Comparison of ENCODE assay signal across 1 cellular context in the genomic region with DNA sequence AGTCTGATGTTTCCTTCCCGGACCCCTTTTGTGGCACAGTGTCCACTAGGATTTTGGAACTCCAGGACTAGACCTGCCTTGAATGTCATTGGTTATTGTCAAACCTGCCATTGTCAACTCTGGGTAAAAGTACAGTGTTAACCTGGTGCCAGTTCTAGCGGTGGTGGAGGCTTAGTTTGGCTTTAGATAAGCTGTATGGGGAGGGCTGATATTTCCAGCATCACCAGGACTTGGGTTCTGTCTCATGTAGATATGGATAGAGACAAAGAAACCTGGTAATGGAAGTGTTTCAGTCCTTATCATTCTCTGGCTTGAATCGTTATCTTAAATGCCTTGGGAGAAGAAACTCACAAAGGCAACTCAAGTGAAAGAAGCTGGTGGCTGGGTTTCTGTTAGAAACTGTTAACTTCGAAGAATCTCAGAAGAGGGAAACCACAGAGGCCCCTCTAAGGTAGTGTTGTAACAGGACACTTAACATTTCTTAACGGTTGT.
TF ChIP-seq lines count a peak whose summit lies in the region.

No MANE protein-coding gene starts in this region.

TF ChIP-seq in K562, 482 proteins besides CTCF, POLR2A, EP300 and RAD21 (continued from another document and continues in another):
- TF ChIP-seq, protein P1, sequence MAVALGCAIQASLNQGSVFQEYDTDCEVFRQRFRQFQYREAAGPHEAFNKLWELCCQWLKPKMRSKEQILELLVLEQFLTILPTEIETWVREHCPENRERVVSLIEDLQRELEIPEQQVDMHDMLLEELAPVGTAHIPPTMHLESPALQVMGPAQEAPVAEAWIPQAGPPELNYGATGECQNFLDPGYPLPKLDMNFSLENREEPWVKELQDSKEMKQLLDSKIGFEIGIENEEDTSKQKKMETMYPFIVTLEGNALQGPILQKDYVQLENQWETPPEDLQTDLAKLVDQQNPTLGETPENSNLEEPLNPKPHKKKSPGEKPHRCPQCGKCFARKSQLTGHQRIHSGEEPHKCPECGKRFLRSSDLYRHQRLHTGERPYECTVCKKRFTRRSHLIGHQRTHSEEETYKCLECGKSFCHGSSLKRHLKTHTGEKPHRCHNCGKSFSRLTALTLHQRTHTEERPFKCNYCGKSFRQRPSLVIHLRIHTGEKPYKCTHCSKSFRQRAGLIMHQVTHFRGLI (CRISPR knock-in tag; IDR thresholded peaks at IDR 0.05) = no peak
- TF ChIP-seq L3MBTL2 (IDR thresholded peaks at IDR 0.05) (peak; percentile 15; the same call in 1 of the 2 replicates), STAT5A (IDR thresholded peaks at IDR 0.05; ENCODE audit: borderline replicate concordance, low read length) (peak; percentile 95), SOX6 (IDR thresholded peaks at IDR 0.05) (peak; percentile 100), NR4A1 (CRISPR knock-in tag; IDR thresholded peaks at IDR 0.05) (no peak), NR4A1 (tag; IDR thresholded peaks at IDR 0.05) (peak; percentile 90), EWSR1 (IDR thresholded peaks at IDR 0.05; ENCODE audit: borderline replicate concordance, low read depth, partially characterized antibody) (no peak), RFX1 (IDR thresholded peaks at IDR 0.05) (no peak), PRMT5 (CRISPR knock-in tag; IDR thresholded peaks at IDR 0.05) (no peak), SRSF1 (IDR thresholded peaks at IDR 0.05; ENCODE audit: low read depth, low read length) (no peak), NFE2L1 (tag; IDR thresholded peaks at IDR 0.05; ENCODE audit: borderline replicate concordance, low read depth) (no peak), ZNF551 (CRISPR knock-in tag; IDR thresholded peaks at IDR 0.05) (no peak), ZNF431 (CRISPR knock-in tag; IDR thresholded peaks at IDR 0.05) (no peak), CAMTA2 (CRISPR knock-in tag; conservative IDR thresholded peaks at IDR 0.05) (no peak), ZNF830 (CRISPR knock-in tag; IDR thresholded peaks at IDR 0.05) (no peak), ZNF79 (CRISPR knock-in tag; IDR thresholded peaks at IDR 0.05; ENCODE audit: low read depth) (peak; percentile 64; the same call in 1 of the 2 replicates), ZNF766 (CRISPR knock-in tag; conservative IDR thresholded peaks at IDR 0.05) (peak; percentile 97), ZNF224 (CRISPR knock-in tag; IDR thresholded peaks at IDR 0.05) (no peak), HDAC1 (IDR thresholded peaks at IDR 0.05) (peak; percentile 15 to 86; a peak in 3 of 4 replicates)
- TF ChIP-seq, protein P2, sequence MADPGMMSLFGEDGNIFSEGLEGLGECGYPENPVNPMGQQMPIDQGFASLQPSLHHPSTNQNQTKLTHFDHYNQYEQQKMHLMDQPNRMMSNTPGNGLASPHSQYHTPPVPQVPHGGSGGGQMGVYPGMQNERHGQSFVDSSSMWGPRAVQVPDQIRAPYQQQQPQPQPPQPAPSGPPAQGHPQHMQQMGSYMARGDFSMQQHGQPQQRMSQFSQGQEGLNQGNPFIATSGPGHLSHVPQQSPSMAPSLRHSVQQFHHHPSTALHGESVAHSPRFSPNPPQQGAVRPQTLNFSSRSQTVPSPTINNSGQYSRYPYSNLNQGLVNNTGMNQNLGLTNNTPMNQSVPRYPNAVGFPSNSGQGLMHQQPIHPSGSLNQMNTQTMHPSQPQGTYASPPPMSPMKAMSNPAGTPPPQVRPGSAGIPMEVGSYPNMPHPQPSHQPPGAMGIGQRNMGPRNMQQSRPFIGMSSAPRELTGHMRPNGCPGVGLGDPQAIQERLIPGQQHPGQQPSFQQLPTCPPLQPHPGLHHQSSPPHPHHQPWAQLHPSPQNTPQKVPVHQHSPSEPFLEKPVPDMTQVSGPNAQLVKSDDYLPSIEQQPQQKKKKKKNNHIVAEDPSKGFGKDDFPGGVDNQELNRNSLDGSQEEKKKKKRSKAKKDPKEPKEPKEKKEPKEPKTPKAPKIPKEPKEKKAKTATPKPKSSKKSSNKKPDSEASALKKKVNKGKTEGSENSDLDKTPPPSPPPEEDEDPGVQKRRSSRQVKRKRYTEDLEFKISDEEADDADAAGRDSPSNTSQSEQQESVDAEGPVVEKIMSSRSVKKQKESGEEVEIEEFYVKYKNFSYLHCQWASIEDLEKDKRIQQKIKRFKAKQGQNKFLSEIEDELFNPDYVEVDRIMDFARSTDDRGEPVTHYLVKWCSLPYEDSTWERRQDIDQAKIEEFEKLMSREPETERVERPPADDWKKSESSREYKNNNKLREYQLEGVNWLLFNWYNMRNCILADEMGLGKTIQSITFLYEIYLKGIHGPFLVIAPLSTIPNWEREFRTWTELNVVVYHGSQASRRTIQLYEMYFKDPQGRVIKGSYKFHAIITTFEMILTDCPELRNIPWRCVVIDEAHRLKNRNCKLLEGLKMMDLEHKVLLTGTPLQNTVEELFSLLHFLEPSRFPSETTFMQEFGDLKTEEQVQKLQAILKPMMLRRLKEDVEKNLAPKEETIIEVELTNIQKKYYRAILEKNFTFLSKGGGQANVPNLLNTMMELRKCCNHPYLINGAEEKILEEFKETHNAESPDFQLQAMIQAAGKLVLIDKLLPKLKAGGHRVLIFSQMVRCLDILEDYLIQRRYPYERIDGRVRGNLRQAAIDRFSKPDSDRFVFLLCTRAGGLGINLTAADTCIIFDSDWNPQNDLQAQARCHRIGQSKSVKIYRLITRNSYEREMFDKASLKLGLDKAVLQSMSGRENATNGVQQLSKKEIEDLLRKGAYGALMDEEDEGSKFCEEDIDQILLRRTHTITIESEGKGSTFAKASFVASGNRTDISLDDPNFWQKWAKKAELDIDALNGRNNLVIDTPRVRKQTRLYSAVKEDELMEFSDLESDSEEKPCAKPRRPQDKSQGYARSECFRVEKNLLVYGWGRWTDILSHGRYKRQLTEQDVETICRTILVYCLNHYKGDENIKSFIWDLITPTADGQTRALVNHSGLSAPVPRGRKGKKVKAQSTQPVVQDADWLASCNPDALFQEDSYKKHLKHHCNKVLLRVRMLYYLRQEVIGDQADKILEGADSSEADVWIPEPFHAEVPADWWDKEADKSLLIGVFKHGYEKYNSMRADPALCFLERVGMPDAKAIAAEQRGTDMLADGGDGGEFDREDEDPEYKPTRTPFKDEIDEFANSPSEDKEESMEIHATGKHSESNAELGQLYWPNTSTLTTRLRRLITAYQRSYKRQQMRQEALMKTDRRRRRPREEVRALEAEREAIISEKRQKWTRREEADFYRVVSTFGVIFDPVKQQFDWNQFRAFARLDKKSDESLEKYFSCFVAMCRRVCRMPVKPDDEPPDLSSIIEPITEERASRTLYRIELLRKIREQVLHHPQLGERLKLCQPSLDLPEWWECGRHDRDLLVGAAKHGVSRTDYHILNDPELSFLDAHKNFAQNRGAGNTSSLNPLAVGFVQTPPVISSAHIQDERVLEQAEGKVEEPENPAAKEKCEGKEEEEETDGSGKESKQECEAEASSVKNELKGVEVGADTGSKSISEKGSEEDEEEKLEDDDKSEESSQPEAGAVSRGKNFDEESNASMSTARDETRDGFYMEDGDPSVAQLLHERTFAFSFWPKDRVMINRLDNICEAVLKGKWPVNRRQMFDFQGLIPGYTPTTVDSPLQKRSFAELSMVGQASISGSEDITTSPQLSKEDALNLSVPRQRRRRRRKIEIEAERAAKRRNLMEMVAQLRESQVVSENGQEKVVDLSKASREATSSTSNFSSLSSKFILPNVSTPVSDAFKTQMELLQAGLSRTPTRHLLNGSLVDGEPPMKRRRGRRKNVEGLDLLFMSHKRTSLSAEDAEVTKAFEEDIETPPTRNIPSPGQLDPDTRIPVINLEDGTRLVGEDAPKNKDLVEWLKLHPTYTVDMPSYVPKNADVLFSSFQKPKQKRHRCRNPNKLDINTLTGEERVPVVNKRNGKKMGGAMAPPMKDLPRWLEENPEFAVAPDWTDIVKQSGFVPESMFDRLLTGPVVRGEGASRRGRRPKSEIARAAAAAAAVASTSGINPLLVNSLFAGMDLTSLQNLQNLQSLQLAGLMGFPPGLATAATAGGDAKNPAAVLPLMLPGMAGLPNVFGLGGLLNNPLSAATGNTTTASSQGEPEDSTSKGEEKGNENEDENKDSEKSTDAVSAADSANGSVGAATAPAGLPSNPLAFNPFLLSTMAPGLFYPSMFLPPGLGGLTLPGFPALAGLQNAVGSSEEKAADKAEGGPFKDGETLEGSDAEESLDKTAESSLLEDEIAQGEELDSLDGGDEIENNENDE (IDR thresholded peaks at IDR 0.05; ENCODE audit: low read depth, low read length) = no peak
- TF ChIP-seq, protein P3, sequence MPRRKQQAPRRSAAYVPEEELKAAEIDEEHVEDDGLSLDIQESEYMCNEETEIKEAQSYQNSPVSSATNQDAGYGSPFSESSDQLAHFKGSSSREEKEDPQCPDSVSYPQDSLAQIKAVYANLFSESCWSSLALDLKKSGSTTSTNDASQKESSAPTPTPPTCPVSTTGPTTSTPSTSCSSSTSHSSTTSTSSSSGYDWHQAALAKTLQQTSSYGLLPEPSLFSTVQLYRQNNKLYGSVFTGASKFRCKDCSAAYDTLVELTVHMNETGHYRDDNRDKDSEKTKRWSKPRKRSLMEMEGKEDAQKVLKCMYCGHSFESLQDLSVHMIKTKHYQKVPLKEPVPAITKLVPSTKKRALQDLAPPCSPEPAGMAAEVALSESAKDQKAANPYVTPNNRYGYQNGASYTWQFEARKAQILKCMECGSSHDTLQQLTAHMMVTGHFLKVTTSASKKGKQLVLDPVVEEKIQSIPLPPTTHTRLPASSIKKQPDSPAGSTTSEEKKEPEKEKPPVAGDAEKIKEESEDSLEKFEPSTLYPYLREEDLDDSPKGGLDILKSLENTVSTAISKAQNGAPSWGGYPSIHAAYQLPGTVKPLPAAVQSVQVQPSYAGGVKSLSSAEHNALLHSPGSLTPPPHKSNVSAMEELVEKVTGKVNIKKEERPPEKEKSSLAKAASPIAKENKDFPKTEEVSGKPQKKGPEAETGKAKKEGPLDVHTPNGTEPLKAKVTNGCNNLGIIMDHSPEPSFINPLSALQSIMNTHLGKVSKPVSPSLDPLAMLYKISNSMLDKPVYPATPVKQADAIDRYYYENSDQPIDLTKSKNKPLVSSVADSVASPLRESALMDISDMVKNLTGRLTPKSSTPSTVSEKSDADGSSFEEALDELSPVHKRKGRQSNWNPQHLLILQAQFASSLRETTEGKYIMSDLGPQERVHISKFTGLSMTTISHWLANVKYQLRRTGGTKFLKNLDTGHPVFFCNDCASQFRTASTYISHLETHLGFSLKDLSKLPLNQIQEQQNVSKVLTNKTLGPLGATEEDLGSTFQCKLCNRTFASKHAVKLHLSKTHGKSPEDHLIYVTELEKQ (CRISPR knock-in tag; IDR thresholded peaks at IDR 0.05) = no peak
- TF ChIP-seq, protein P4, sequence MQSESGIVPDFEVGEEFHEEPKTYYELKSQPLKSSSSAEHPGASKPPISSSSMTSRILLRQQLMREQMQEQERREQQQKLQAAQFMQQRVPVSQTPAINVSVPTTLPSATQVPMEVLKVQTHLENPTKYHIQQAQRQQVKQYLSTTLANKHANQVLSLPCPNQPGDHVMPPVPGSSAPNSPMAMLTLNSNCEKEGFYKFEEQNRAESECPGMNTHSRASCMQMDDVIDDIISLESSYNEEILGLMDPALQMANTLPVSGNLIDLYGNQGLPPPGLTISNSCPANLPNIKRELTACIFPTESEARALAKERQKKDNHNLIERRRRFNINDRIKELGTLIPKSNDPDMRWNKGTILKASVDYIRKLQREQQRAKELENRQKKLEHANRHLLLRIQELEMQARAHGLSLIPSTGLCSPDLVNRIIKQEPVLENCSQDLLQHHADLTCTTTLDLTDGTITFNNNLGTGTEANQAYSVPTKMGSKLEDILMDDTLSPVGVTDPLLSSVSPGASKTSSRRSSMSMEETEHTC (IDR thresholded peaks at IDR 0.05) = no peak; the same call in 1 of the 2 replicates
- TF ChIP-seq, protein P5, sequence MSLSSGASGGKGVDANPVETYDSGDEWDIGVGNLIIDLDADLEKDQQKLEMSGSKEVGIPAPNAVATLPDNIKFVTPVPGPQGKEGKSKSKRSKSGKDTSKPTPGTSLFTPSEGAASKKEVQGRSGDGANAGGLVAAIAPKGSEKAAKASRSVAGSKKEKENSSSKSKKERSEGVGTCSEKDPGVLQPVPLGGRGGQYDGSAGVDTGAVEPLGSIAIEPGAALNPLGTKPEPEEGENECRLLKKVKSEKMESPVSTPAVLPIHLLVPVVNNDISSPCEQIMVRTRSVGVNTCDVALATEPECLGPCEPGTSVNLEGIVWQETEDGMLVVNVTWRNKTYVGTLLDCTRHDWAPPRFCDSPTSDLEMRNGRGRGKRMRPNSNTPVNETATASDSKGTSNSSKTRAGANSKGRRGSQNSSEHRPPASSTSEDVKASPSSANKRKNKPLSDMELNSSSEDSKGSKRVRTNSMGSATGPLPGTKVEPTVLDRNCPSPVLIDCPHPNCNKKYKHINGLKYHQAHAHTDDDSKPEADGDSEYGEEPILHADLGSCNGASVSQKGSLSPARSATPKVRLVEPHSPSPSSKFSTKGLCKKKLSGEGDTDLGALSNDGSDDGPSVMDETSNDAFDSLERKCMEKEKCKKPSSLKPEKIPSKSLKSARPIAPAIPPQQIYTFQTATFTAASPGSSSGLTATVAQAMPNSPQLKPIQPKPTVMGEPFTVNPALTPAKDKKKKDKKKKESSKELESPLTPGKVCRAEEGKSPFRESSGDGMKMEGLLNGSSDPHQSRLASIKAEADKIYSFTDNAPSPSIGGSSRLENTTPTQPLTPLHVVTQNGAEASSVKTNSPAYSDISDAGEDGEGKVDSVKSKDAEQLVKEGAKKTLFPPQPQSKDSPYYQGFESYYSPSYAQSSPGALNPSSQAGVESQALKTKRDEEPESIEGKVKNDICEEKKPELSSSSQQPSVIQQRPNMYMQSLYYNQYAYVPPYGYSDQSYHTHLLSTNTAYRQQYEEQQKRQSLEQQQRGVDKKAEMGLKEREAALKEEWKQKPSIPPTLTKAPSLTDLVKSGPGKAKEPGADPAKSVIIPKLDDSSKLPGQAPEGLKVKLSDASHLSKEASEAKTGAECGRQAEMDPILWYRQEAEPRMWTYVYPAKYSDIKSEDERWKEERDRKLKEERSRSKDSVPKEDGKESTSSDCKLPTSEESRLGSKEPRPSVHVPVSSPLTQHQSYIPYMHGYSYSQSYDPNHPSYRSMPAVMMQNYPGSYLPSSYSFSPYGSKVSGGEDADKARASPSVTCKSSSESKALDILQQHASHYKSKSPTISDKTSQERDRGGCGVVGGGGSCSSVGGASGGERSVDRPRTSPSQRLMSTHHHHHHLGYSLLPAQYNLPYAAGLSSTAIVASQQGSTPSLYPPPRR (CRISPR knock-in tag; IDR thresholded peaks at IDR 0.05; ENCODE audit: borderline replicate concordance) = no peak
- TF ChIP-seq, protein P6, sequence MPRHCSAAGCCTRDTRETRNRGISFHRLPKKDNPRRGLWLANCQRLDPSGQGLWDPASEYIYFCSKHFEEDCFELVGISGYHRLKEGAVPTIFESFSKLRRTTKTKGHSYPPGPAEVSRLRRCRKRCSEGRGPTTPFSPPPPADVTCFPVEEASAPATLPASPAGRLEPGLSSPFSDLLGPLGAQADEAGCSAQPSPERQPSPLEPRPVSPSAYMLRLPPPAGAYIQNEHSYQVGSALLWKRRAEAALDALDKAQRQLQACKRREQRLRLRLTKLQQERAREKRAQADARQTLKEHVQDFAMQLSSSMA (CRISPR knock-in tag; IDR thresholded peaks at IDR 0.05) = no peak
- TF ChIP-seq, protein P7, sequence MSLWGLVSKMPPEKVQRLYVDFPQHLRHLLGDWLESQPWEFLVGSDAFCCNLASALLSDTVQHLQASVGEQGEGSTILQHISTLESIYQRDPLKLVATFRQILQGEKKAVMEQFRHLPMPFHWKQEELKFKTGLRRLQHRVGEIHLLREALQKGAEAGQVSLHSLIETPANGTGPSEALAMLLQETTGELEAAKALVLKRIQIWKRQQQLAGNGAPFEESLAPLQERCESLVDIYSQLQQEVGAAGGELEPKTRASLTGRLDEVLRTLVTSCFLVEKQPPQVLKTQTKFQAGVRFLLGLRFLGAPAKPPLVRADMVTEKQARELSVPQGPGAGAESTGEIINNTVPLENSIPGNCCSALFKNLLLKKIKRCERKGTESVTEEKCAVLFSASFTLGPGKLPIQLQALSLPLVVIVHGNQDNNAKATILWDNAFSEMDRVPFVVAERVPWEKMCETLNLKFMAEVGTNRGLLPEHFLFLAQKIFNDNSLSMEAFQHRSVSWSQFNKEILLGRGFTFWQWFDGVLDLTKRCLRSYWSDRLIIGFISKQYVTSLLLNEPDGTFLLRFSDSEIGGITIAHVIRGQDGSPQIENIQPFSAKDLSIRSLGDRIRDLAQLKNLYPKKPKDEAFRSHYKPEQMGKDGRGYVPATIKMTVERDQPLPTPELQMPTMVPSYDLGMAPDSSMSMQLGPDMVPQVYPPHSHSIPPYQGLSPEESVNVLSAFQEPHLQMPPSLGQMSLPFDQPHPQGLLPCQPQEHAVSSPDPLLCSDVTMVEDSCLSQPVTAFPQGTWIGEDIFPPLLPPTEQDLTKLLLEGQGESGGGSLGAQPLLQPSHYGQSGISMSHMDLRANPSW (CRISPR knock-in tag; IDR thresholded peaks at IDR 0.05) = no peak
